ENCODE assay signal across 9 cellular contexts in genomic region chr6:85405175-85405852, GRCh38. TPM values are rescaled to one million over a fixed set of nuclear protein-coding genes. Genes with fewer than 3 reads are reported as not detected.
A peak's percentile ranks its signal among the peaks of the same experiment; 100 is the strongest.
DNase-seq lines count a peak whose midpoint lies in the region; ATAC-seq and TF ChIP-seq lines count a peak whose summit lies in the region.
"Had no signal": no experiment of that assay in that cellular context is flagged by ENCODE, and none has a peak within 500 bp of the region (broad histone marks: within the 10 kb centered on the region; RNA-seq: fewer than 3 reads in every experiment).

No MANE protein-coding gene starts in this region.

- no peaks in the 10 kb centered on the region for H3K27me3 ChIP-seq in kidney epithelial cell (ENCODE audit: control insufficient read depth, insufficient read depth, low read length)

- peak; percentile 57 for DNase-seq in ACHN
- DNase-seq in M059J (ENCODE audit: low read depth), result peak; percentile 86
- peak; percentile 49 for DNase-seq in kidney epithelial cell (ENCODE audit: low read depth)
- DNase-seq in DMS153 treated with DMSO at 0.1 percent for 48 hours (lab: John Stamatoyannopoulos, UW; ENCODE audit: unreplicated experiment), result no peak
- DNase-seq in foreskin fibroblast, result no peak
- no peak for DNase-seq in GM13977 (ENCODE audit: low spot score)
- DNase-seq: NCI-H446 treated with DMSO at 0.1 percent for 48 hours had no signal

- H3K36me3 ChIP-seq in kidney epithelial cell (ENCODE audit: control insufficient read depth, insufficient read depth, low read length), result no peaks in the 10 kb centered on the region

- peak; percentile 60 for ATAC-seq in GM19468 (IDR thresholded peaks at IDR 0.05; ENCODE audit: extremely low read depth, unreplicated experiment)
- ATAC-seq in GM18519 (IDR thresholded peaks at IDR 0.05; ENCODE audit: low FRiP score, unreplicated experiment), result no peak

- in situ Hi-C loops in ACHN (cut with HindIII; ENCODE audit: low pct_ligation_motif_present, low pct_unique_long_range_greater_than_20kb, low sequenced_read_pairs) (no loop called here), GM13977 (cut with MboI; ENCODE audit: low pct_unique_long_range_greater_than_20kb, low sequenced_read_pairs, unreplicated experiment) (no loop called here)

- H3K4me3 ChIP-seq in kidney epithelial cell (ENCODE audit: low read depth, low read length) (no peak overlapping the region), foreskin fibroblast (ENCODE audit: low read depth in 1 of 2, low read length in 2 of 2) (no peak overlapping the region)

- TF ChIP-seq CTCF in kidney epithelial cell (IDR thresholded peaks at IDR 0.05; ENCODE audit: insufficient read depth, low read length, poor library complexity, severe bottlenecking) (no peak), foreskin fibroblast (IDR thresholded peaks at IDR 0.05; ENCODE audit: low read depth, low read length) (no peak), GM13977 (IDR thresholded peaks at IDR 0.05; ENCODE audit: extremely low read depth, insufficient read depth, missing control alignments) (no peak)

RNA-seq across cellular contexts. Expression of gene NT5E, which starts 44.6 kb away (rescaled TPM):
- 171 and 207 TPM in 2 replicates for total RNA-seq in M059J (2014; rRNA removed; shearing (Covaris generic))
- total RNA-seq in kidney epithelial cell, result 101 and 109 TPM in 2 replicates

Comparison
In these comparisons a context has a peak if more than half of its experiments do, and no peak if none do; other contexts are left out.
1. DNase-seq: peak in ACHN (single experiment), M059J (single experiment) and kidney epithelial cell (single experiment); none in DMS153 treated with DMSO at 0.1 percent for 48 hours (single experiment), foreskin fibroblast (0 of 2) and GM13977 (single experiment).